In the genomic region with DNA sequence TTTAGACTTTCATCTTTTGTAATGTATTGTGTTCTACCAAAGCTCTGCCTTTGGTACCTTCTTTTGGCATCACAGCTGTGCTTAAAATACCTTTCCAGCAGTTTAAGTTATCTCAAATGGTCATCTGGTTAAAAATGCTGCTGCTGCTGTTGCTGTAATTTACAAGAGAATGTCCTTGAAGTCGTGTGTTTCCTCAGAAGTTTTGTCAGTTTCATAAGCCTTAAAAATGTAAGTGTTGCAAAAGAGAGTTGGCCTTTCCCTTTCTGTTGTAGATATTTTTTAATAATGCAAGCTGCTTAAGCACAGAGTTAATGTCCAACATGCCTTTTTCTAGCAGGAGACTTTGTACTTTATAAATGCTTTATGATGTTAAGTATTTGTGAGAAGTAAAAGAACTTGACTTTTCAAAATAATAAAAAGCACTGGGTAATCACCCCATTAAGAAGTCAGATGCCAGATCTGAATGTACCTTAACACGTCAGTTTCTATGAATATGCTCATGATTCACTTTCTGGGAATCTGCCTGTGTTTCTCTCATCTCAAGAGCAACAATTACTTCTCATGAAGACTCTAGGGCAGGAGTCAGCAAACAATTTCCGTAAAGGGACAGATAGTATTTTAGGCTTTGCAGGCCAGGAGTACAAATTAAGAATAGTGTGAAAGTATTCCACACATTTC, we compare ENCODE assay signal across 11 cellular contexts. TPM values are rescaled to one million over a fixed set of nuclear protein-coding genes. Genes with fewer than 3 reads are reported as not detected.
DNase-seq lines count a peak whose midpoint lies in the region; TF ChIP-seq lines count a peak whose summit lies in the region.
"Had no signal": no experiment of that assay in that cellular context is flagged by ENCODE, and none has a peak within 500 bp of the region (broad histone marks: within the 10 kb centered on the region; RNA-seq: fewer than 3 reads in every experiment).

No MANE protein-coding gene starts in this region.

- peaks cover 35% of the 10 kb centered on the region for H3K79me1 ChIP-seq in mesenchymal stem cell (replicated peaks; ENCODE audit: low read length, poor library complexity, severe bottlenecking)

- H3K4me1 ChIP-seq in mesenchymal stem cell (ENCODE audit: control insufficient read depth, insufficient read depth, low read depth, low read length) = peaks cover 16% of the 10 kb centered on the region

- no peaks in the 10 kb centered on the region for H3K9me3 ChIP-seq in mesenchymal stem cell (ENCODE audit: control insufficient read depth, low read length)

- H2AFZ ChIP-seq in mesenchymal stem cell (ENCODE audit: low read depth, low read length) = no peak overlapping the region

- DNase-seq in A172 (ENCODE audit: low spot score) (peak; percentile 87), HFFc6 (peak; percentile 88), astrocyte of the spinal cord (ENCODE audit: low read depth, low spot score) (peak; percentile 93), mesenchymal stem cell (peak; percentile 66), occipital lobe (lab: John Stamatoyannopoulos, UW) (no peak), NCI-H748 (lab: John Stamatoyannopoulos, UW; ENCODE audit: unreplicated experiment) (no peak)
- DNase-seq in activated naive CD4-positive, alpha-beta T cell treated with anti-CD3 and anti-CD28 coated beads for 36 hours = no peak
- no peak for DNase-seq in effector CD8-positive, alpha-beta T cell (lab: John Stamatoyannopoulos, UW)

- no peak overlapping the region for H2BK5ac ChIP-seq in mesenchymal stem cell (ENCODE audit: low read depth, low read length, poor library complexity, severe bottlenecking)

- H3K18ac ChIP-seq in mesenchymal stem cell (ENCODE audit: low read depth in 1 of 2, low read length in 2 of 2) = no peak overlapping the region

- peak overlapping the region; percentile 65 for H3K4me3 Mint-ChIP-seq in HFFc6
- no peak overlapping the region for H3K4me3 Mint-ChIP-seq in activated naive CD4-positive, alpha-beta T cell treated with anti-CD3 and anti-CD28 coated beads for 36 hours
- H3K4me3 Mint-ChIP-seq: activated naive CD8-positive, alpha-beta T cell had no signal

- peaks cover 65% of the 10 kb centered on the region for H3K4me1 Mint-ChIP-seq in HFFc6 (ENCODE audit: low read depth)
- no peaks in the 10 kb centered on the region for H3K4me1 Mint-ChIP-seq in activated naive CD4-positive, alpha-beta T cell treated with anti-CD3 and anti-CD28 coated beads for 36 hours (ENCODE audit: low read depth)

- no peak overlapping the region for H2AK5ac ChIP-seq in mesenchymal stem cell (ENCODE audit: low read length, severe bottlenecking)

- no peak overlapping the region for H2BK120ac ChIP-seq in mesenchymal stem cell (ENCODE audit: low read depth, low read length)

- TF ChIP-seq CTCF in HFFc6 (IDR thresholded peaks at IDR 0.05) = no peak
- no peak for TF ChIP-seq CTCF in astrocyte of the spinal cord (IDR thresholded peaks at IDR 0.05; ENCODE audit: low read depth, low read length)

- no peak overlapping the region for H4K8ac ChIP-seq in mesenchymal stem cell (ENCODE audit: low read length)

- 0% methylated on average over 2 of the region's 3 CpGs for WGBS in mesenchymal stem cell

- H2BK15ac ChIP-seq in mesenchymal stem cell (ENCODE audit: low read depth, poor library complexity, severe bottlenecking) = no peak overlapping the region

- H3K27ac Mint-ChIP-seq in HFFc6 = peak overlapping the region; percentile 81
- no peak overlapping the region for H3K27ac Mint-ChIP-seq in activated naive CD4-positive, alpha-beta T cell treated with anti-CD3 and anti-CD28 coated beads for 36 hours
- H3K27ac Mint-ChIP-seq: activated naive CD8-positive, alpha-beta T cell had no signal

- H3K36me3 ChIP-seq in mesenchymal stem cell (ENCODE audit: control insufficient read depth in 1 of 2, insufficient read depth in 2 of 2, low read depth in 1 of 2, low read length in 2 of 2) = peaks cover 0 to 4% of the 10 kb centered on the region in 2 experiments

- H3K9me3 Mint-ChIP-seq in HFFc6 = no peaks in the 10 kb centered on the region
- H3K9me3 Mint-ChIP-seq in activated naive CD4-positive, alpha-beta T cell treated with anti-CD3 and anti-CD28 coated beads for 36 hours = no peaks in the 10 kb centered on the region

- no peak overlapping the region for H2BK12ac ChIP-seq in mesenchymal stem cell (ENCODE audit: low read length in 2 of 2)

- peaks cover 11% of the 10 kb centered on the region; the same call in 1 of the 2 replicates for H3K36me3 Mint-ChIP-seq in HFFc6 (ENCODE audit: low read depth)
- no peaks in the 10 kb centered on the region for H3K36me3 Mint-ChIP-seq in activated naive CD4-positive, alpha-beta T cell treated with anti-CD3 and anti-CD28 coated beads for 36 hours (ENCODE audit: low read depth)
- H3K36me3 Mint-ChIP-seq: activated naive CD8-positive, alpha-beta T cell had no signal

- peak overlapping the region; percentile 65 for H3K27ac ChIP-seq in mesenchymal stem cell (ENCODE audit: low read length, poor library complexity, severe bottlenecking)
- H3K27ac ChIP-seq: C4-2B, KMS-11 had no signal

- no peak overlapping the region for H3K14ac ChIP-seq in mesenchymal stem cell (ENCODE audit: low read length in 2 of 2)

- H3K4ac ChIP-seq in mesenchymal stem cell (ENCODE audit: low read depth in 1 of 2, low read length in 2 of 2) = no peak overlapping the region

- H4K91ac ChIP-seq in mesenchymal stem cell (ENCODE audit: low read length) = no peak overlapping the region

- CTCF ChIA-PET in activated naive CD4-positive, alpha-beta T cell treated with anti-CD3 and anti-CD28 coated beads for 36 hours (lab: Charles Lee) = no interaction called here

- H3K27me3 Mint-ChIP-seq in HFFc6 (ENCODE audit: insufficient read depth) = peaks cover 3% of the 10 kb centered on the region
- H3K27me3 Mint-ChIP-seq in activated naive CD4-positive, alpha-beta T cell treated with anti-CD3 and anti-CD28 coated beads for 36 hours (ENCODE audit: low read depth) = peaks cover 5% of the 10 kb centered on the region
- H3K27me3 Mint-ChIP-seq: activated naive CD8-positive, alpha-beta T cell had no signal

- H3K23ac ChIP-seq in mesenchymal stem cell (ENCODE audit: low read length in 2 of 2) = no peak overlapping the region

- H3K9ac ChIP-seq in mesenchymal stem cell (ENCODE audit: low read length) = peak overlapping the region; percentile 79
- H3K9ac ChIP-seq: KMS-11 had no signal

- H3K4me2 ChIP-seq in mesenchymal stem cell (ENCODE audit: low read length, poor library complexity, severe bottlenecking) = no peak overlapping the region
- H3K4me2 ChIP-seq: KMS-11 had no signal

- H3K4me3 ChIP-seq in astrocyte of the spinal cord (ENCODE audit: low read depth, low read length) = no peak overlapping the region
- peak overlapping the region in 1 of 2 experiments; percentile 26 for H3K4me3 ChIP-seq in mesenchymal stem cell (ENCODE audit: insufficient read depth in 1 of 2, low read depth in 1 of 2, low read length in 2 of 2)

- H3K27me3 ChIP-seq in mesenchymal stem cell (ENCODE audit: control insufficient read depth in 1 of 2, insufficient read depth in 1 of 2, low read length in 2 of 2) = no peaks in the 10 kb centered on the region

- intact Hi-C loops in activated naive CD4-positive, alpha-beta T cell treated with anti-CD3 and anti-CD28 coated beads for 36 hours (cut with micrococcal nuclease) = no loop called here

- in situ Hi-C loops in astrocyte of the spinal cord (cut with HindIII; ENCODE audit: low sequenced_read_pairs) = no loop called here

RNA-seq across cellular contexts. Expression of gene TENM3, which starts 35.3 kb away (rescaled TPM):
- total RNA-seq in A172 (2014; rRNA removed; shearing (Covaris generic)) = 87.7 and 92.1 TPM in 2 replicates
- 10 to 100 TPM; 31.1 to 52.1 (median 42.0) TPM for total RNA-seq in HFFc6 (2021; fragmentation: NEBNext Ultra II Directional; extraction: Animal tissue kit (Norgen Biotek cat#: 25700))
- 0.22 TPM for polyA plus RNA-seq in mesenchymal stem cell (2013, experiment 1 of 2)
- 0.30 TPM for polyA plus RNA-seq in mesenchymal stem cell (2013, experiment 2 of 2)
- total RNA-seq in activated naive CD4-positive, alpha-beta T cell treated with anti-CD3 and anti-CD28 coated beads for 36 hours = not detected
- 44.9 TPM for total RNA-seq in occipital lobe

Comparison
In these comparisons a context has a peak if more than half of its experiments do, and no peak if none do; other contexts are left out.
1. DNase-seq: peak in A172 (single experiment), HFFc6 (single experiment), astrocyte of the spinal cord (single experiment) and mesenchymal stem cell (single experiment); none in activated naive CD4-positive, alpha-beta T cell treated with anti-CD3 and anti-CD28 coated beads for 36 hours (single experiment), occipital lobe (single experiment), NCI-H748 (single experiment) and effector CD8-positive, alpha-beta T cell (single experiment).
2. RNA of gene TENM3, which starts 35.3 kb away (total RNA-seq): 87.7 to 92.1 TPM in A172, 44.9 TPM in occipital lobe (single experiment) and 31.1 to 52.1 TPM in HFFc6; not detected in activated naive CD4-positive, alpha-beta T cell treated with anti-CD3 and anti-CD28 coated beads for 36 hours; every median in the first group is over 10 times any median in the second.